Comparison of ENCODE assay signal across 42 cellular contexts in genomic region chr17:41480581-41480980, GRCh38. TPM values are rescaled to one million over a fixed set of nuclear protein-coding genes. Genes with fewer than 3 reads are reported as not detected.
"Had no signal": no experiment of that assay in that cellular context is flagged by ENCODE, and none has a peak within 500 bp of the region (broad histone marks: within the 10 kb centered on the region; RNA-seq: fewer than 3 reads in every experiment).

No MANE protein-coding gene starts in this region.

- H3K27ac ChIP-seq: adrenal gland, ascending aorta, body of pancreas, brain microvascular endothelial cell, breast epithelium, cardiac muscle cell had no signal

- H3K9me3 Mint-ChIP-seq: activated naive CD4-positive, alpha-beta T cell treated with anti-CD3 and anti-CD28 coated beads for 36 hours; activated naive CD4-positive, alpha-beta T cell treated with anti-CD3 and anti-CD28 coated beads, Interleukin-2, amount 10 ng/mL, durations not matched to agents 7 days and 5 days; activated naive CD4-positive, alpha-beta T cell treated with anti-CD3 and anti-CD28 coated beads, Interleukin-2, amount 50 U/mL, for 24 hours; activated naive CD4-positive, alpha-beta T cell treated with anti-CD3 and anti-CD28 coated beads, Interleukin-2, amount 50 U/mL, for 72 hours; activated naive CD8-positive, alpha-beta T cell treated with anti-CD3 and anti-CD28 coated beads for 36 hours; activated naive CD8-positive, alpha-beta T cell treated with anti-CD3 and anti-CD28 coated beads, Interleukin-2, amount 10 ng/mL, durations not matched to agents 7 days and 5 days; activated naive CD8-positive, alpha-beta T cell treated with anti-CD3 and anti-CD28 coated beads, Interleukin-2, amount 50 U/mL, for 24 hours; activated T-cell treated with anti-CD3 and anti-CD28 coated beads, Interleukin-2, amount 50 U/mL, for 24 hours; activated T-cell treated with anti-CD3 and anti-CD28 coated beads, Interleukin-2, amount 50 U/mL, for 4 hours; activated T-cell treated with anti-CD3 and anti-CD28 coated beads, Interleukin-2, amount 50 U/mL, for 72 hours; activated T-helper 1 cell treated with anti-CD3 and anti-CD28 coated beads, Interleukin-12 subunit alpha, Interleukin-12 subunit beta, Interleukin-2, Interleukin-4 antibody, amounts not matched to agents 30 ng/mL and 10 ng/mL and 1 ng/mL, durations not matched to agents 14 hours and 24 hours and 36 hours; activated T-helper 17 cell treated with anti-CD3 and anti-CD28 coated beads, Interleukin-2, amount 50 U/mL, for 72 hours; central memory CD8-positive, alpha-beta T cell had no signal

- H3K9me3 ChIP-seq: adrenal gland, ascending aorta, body of pancreas, breast epithelium had no signal

- H3K4me3 ChIP-seq: adrenal gland, ascending aorta, body of pancreas, breast epithelium, cardiac muscle cell had no signal

- H3K4me3 Mint-ChIP-seq: activated naive CD4-positive, alpha-beta T cell treated with anti-CD3 and anti-CD28 coated beads for 36 hours; activated naive CD4-positive, alpha-beta T cell treated with anti-CD3 and anti-CD28 coated beads, Interleukin-2, amount 10 ng/mL, durations not matched to agents 7 days and 5 days; activated naive CD4-positive, alpha-beta T cell treated with anti-CD3 and anti-CD28 coated beads, Interleukin-2, amount 50 U/mL, for 24 hours; activated naive CD8-positive, alpha-beta T cell; activated naive CD8-positive, alpha-beta T cell treated with anti-CD3 and anti-CD28 coated beads for 36 hours; activated naive CD8-positive, alpha-beta T cell treated with anti-CD3 and anti-CD28 coated beads, Interleukin-2, amount 10 ng/mL, durations not matched to agents 7 days and 5 days; activated naive CD8-positive, alpha-beta T cell treated with anti-CD3 and anti-CD28 coated beads, Interleukin-2, amount 50 U/mL, for 24 hours; activated T-cell treated with anti-CD3 and anti-CD28 coated beads, Interleukin-2, amount 50 U/mL, for 24 hours; activated T-cell treated with anti-CD3 and anti-CD28 coated beads, Interleukin-2, amount 50 U/mL, for 4 hours; activated T-cell treated with anti-CD3 and anti-CD28 coated beads, Interleukin-2, amount 50 U/mL, for 72 hours; activated T-helper 1 cell treated with anti-CD3 and anti-CD28 coated beads, Interleukin-12 subunit alpha, Interleukin-12 subunit beta, Interleukin-2, Interleukin-4 antibody, amounts not matched to agents 30 ng/mL and 10 ng/mL and 1 ng/mL, durations not matched to agents 14 hours and 24 hours and 36 hours; activated T-helper 17 cell treated with anti-CD3 and anti-CD28 coated beads, Interleukin-2, amount 50 U/mL, for 72 hours; brain; central memory CD8-positive, alpha-beta T cell had no signal

- ATAC-seq: activated naive CD4-positive, alpha-beta T cell treated with anti-CD3 and anti-CD28 coated beads, Interleukin-2, amount 50 U/mL, for 72 hours; activated naive CD8-positive, alpha-beta T cell treated with anti-CD3 and anti-CD28 coated beads, Interleukin-2, amount 50 U/mL, for 24 hours; activated T-cell treated with anti-CD3 and anti-CD28 coated beads, Interleukin-2, amount 50 U/mL, for 4 hours; activated T-cell treated with anti-CD3 and anti-CD28 coated beads, Interleukin-2, amount 50 U/mL, for 72 hours; activated T-helper 17 cell treated with anti-CD3 and anti-CD28 coated beads, Interleukin-2, amount 50 U/mL, for 72 hours; body of pancreas had no signal

- H3K4me1 ChIP-seq: adrenal gland, ascending aorta, body of pancreas, breast epithelium had no signal

- DNase-seq: activated effector memory CD4-positive, alpha-beta T cell treated with anti-CD3 and anti-CD28 coated beads, Interleukin-2, amount 50 U/mL, for 16 hours; activated effector memory CD4-positive, alpha-beta T cell treated with Interleukin-2 at 50 U/mL for 16 hours; activated gamma-delta T cell; activated gamma-delta T cell treated with Interleukin-2 at 50 U/mL for 16 hours; activated naive CD4-positive, alpha-beta T cell; activated naive CD4-positive, alpha-beta T cell treated with anti-CD3 and anti-CD28 coated beads for 36 hours; activated naive CD4-positive, alpha-beta T cell treated with anti-CD3 and anti-CD28 coated beads, Interleukin-2, amount 10 ng/mL, durations not matched to agents 7 days and 5 days; activated naive CD4-positive, alpha-beta T cell treated with anti-CD3 and anti-CD28 coated beads, Interleukin-2, amount 50 U/mL, for 16 hours; activated naive CD4-positive, alpha-beta T cell treated with Interleukin-2 at 50 U/mL for 16 hours; activated naive CD8-positive, alpha-beta T cell treated with anti-CD3 and anti-CD28 coated beads for 36 hours; activated naive CD8-positive, alpha-beta T cell treated with anti-CD3 and anti-CD28 coated beads, Interleukin-2, amount 10 ng/mL, durations not matched to agents 7 days and 5 days; activated naive CD8-positive, alpha-beta T cell treated with anti-CD3 and anti-CD28 coated beads, Interleukin-2, amount 50 U/mL, for 24 hours; activated T-cell treated with anti-CD3 and anti-CD28 coated beads, Interleukin-2, amount 50 U/mL, for 1 hour; activated T-cell treated with anti-CD3 and anti-CD28 coated beads, Interleukin-2, amount 50 U/mL, for 24 hours; activated T-cell treated with anti-CD3 and anti-CD28 coated beads, Interleukin-2, amount 50 U/mL, for 4 hours; activated T-cell treated with anti-CD3 and anti-CD28 coated beads, Interleukin-2, amount 50 U/mL, for 48 hours; activated T-cell treated with anti-CD3 and anti-CD28 coated beads, Interleukin-2, amount 50 U/mL, for 72 hours; adrenal gland; amniotic stem cell; amygdala; anterior cingulate cortex; aorta; body of pancreas; brain microvascular endothelial cell; caudate nucleus; central memory CD4-positive, alpha-beta T cell; cerebellar nuclear complex had no signal

- H3K27me3 ChIP-seq: adrenal gland, ascending aorta, body of pancreas, brain microvascular endothelial cell, breast epithelium, cardiac muscle cell had no signal

- H3K36me3 Mint-ChIP-seq: activated naive CD4-positive, alpha-beta T cell treated with anti-CD3 and anti-CD28 coated beads, Interleukin-2, amount 10 ng/mL, durations not matched to agents 7 days and 5 days; activated naive CD4-positive, alpha-beta T cell treated with anti-CD3 and anti-CD28 coated beads, Interleukin-2, amount 50 U/mL, for 24 hours; activated naive CD4-positive, alpha-beta T cell treated with anti-CD3 and anti-CD28 coated beads, Interleukin-2, amount 50 U/mL, for 72 hours; activated naive CD8-positive, alpha-beta T cell; activated naive CD8-positive, alpha-beta T cell treated with anti-CD3 and anti-CD28 coated beads for 36 hours; activated naive CD8-positive, alpha-beta T cell treated with anti-CD3 and anti-CD28 coated beads, Interleukin-2, amount 10 ng/mL, durations not matched to agents 7 days and 5 days; brain had no signal

- H3K4me1 Mint-ChIP-seq: activated naive CD4-positive, alpha-beta T cell treated with anti-CD3 and anti-CD28 coated beads, Interleukin-2, amount 10 ng/mL, durations not matched to agents 7 days and 5 days; activated naive CD4-positive, alpha-beta T cell treated with anti-CD3 and anti-CD28 coated beads, Interleukin-2, amount 50 U/mL, for 24 hours; activated naive CD8-positive, alpha-beta T cell treated with anti-CD3 and anti-CD28 coated beads for 36 hours; activated naive CD8-positive, alpha-beta T cell treated with anti-CD3 and anti-CD28 coated beads, Interleukin-2, amount 10 ng/mL, durations not matched to agents 7 days and 5 days; activated naive CD8-positive, alpha-beta T cell treated with anti-CD3 and anti-CD28 coated beads, Interleukin-2, amount 50 U/mL, for 24 hours; activated T-helper 17 cell treated with anti-CD3 and anti-CD28 coated beads, Interleukin-2, amount 50 U/mL, for 72 hours; central memory CD8-positive, alpha-beta T cell had no signal

- H3K36me3 ChIP-seq: adrenal gland, ascending aorta, brain microvascular endothelial cell, breast epithelium, cardiac muscle cell had no signal

- H3K27me3 Mint-ChIP-seq: activated naive CD4-positive, alpha-beta T cell treated with anti-CD3 and anti-CD28 coated beads, Interleukin-2, amount 50 U/mL, for 24 hours; activated naive CD8-positive, alpha-beta T cell; activated naive CD8-positive, alpha-beta T cell treated with anti-CD3 and anti-CD28 coated beads for 36 hours; activated naive CD8-positive, alpha-beta T cell treated with anti-CD3 and anti-CD28 coated beads, Interleukin-2, amount 10 ng/mL, durations not matched to agents 7 days and 5 days; activated naive CD8-positive, alpha-beta T cell treated with anti-CD3 and anti-CD28 coated beads, Interleukin-2, amount 50 U/mL, for 24 hours; activated T-cell treated with anti-CD3 and anti-CD28 coated beads, Interleukin-2, amount 50 U/mL, for 24 hours; activated T-helper 17 cell treated with anti-CD3 and anti-CD28 coated beads, Interleukin-2, amount 50 U/mL, for 72 hours had no signal

- H3K27ac Mint-ChIP-seq: activated naive CD4-positive, alpha-beta T cell treated with anti-CD3 and anti-CD28 coated beads for 36 hours; activated naive CD4-positive, alpha-beta T cell treated with anti-CD3 and anti-CD28 coated beads, Interleukin-2, amount 10 ng/mL, durations not matched to agents 7 days and 5 days; activated naive CD4-positive, alpha-beta T cell treated with anti-CD3 and anti-CD28 coated beads, Interleukin-2, amount 50 U/mL, for 24 hours; activated naive CD4-positive, alpha-beta T cell treated with anti-CD3 and anti-CD28 coated beads, Interleukin-2, amount 50 U/mL, for 72 hours; activated naive CD8-positive, alpha-beta T cell; activated naive CD8-positive, alpha-beta T cell treated with anti-CD3 and anti-CD28 coated beads, Interleukin-2, amount 10 ng/mL, durations not matched to agents 7 days and 5 days; activated naive CD8-positive, alpha-beta T cell treated with anti-CD3 and anti-CD28 coated beads, Interleukin-2, amount 50 U/mL, for 24 hours; activated T-cell treated with anti-CD3 and anti-CD28 coated beads, Interleukin-2, amount 50 U/mL, for 24 hours; activated T-cell treated with anti-CD3 and anti-CD28 coated beads, Interleukin-2, amount 50 U/mL, for 72 hours; activated T-helper 1 cell treated with anti-CD3 and anti-CD28 coated beads, Interleukin-12 subunit alpha, Interleukin-12 subunit beta, Interleukin-2, Interleukin-4 antibody, amounts not matched to agents 30 ng/mL and 10 ng/mL and 1 ng/mL, durations not matched to agents 14 hours and 24 hours and 36 hours; activated T-helper 17 cell treated with anti-CD3 and anti-CD28 coated beads, Interleukin-2, amount 50 U/mL, for 72 hours; brain had no signal

RNA-seq across cellular contexts. Expression of gene KRT35, which starts 0.4 kb away (rescaled TPM):
- total RNA-seq: activated naive CD4-positive, alpha-beta T cell treated with anti-CD3 and anti-CD28 coated beads for 36 hours; activated naive CD4-positive, alpha-beta T cell treated with anti-CD3 and anti-CD28 coated beads, Interleukin-2, amount 50 U/mL, for 72 hours; activated naive CD8-positive, alpha-beta T cell treated with anti-CD3 and anti-CD28 coated beads for 36 hours; activated naive CD8-positive, alpha-beta T cell treated with anti-CD3 and anti-CD28 coated beads, Interleukin-2, amount 10 ng/mL, durations not matched to agents 7 days and 5 days; activated T-cell treated with anti-CD3 and anti-CD28 coated beads, Interleukin-2, amount 50 U/mL, for 4 hours; activated T-cell treated with anti-CD3 and anti-CD28 coated beads, Interleukin-2, amount 50 U/mL, for 72 hours; activated T-helper 1 cell treated with anti-CD3 and anti-CD28 coated beads, Interleukin-12 subunit alpha, Interleukin-12 subunit beta, Interleukin-2, Interleukin-4 antibody, amounts not matched to agents 30 ng/mL and 10 ng/mL and 1 ng/mL, durations not matched to agents 14 hours and 24 hours and 36 hours; activated T-helper 17 cell treated with anti-CD3 and anti-CD28 coated beads, Interleukin-2, amount 50 U/mL, for 72 hours; adrenal gland; aorta; ascending aorta; astrocyte; body of pancreas; breast epithelium; bronchial epithelial cell; cardiac muscle cell; cardiac septum; cerebellum; chondrocyte had no signal

RNA-seq across cellular contexts. Expression of gene KRT36, which starts 9.1 kb away (rescaled TPM):
- total RNA-seq: activated naive CD4-positive, alpha-beta T cell treated with anti-CD3 and anti-CD28 coated beads for 36 hours; activated naive CD4-positive, alpha-beta T cell treated with anti-CD3 and anti-CD28 coated beads, Interleukin-2, amount 50 U/mL, for 72 hours; activated naive CD8-positive, alpha-beta T cell treated with anti-CD3 and anti-CD28 coated beads for 36 hours; activated naive CD8-positive, alpha-beta T cell treated with anti-CD3 and anti-CD28 coated beads, Interleukin-2, amount 10 ng/mL, durations not matched to agents 7 days and 5 days; activated T-cell treated with anti-CD3 and anti-CD28 coated beads, Interleukin-2, amount 50 U/mL, for 4 hours; activated T-cell treated with anti-CD3 and anti-CD28 coated beads, Interleukin-2, amount 50 U/mL, for 72 hours; activated T-helper 1 cell treated with anti-CD3 and anti-CD28 coated beads, Interleukin-12 subunit alpha, Interleukin-12 subunit beta, Interleukin-2, Interleukin-4 antibody, amounts not matched to agents 30 ng/mL and 10 ng/mL and 1 ng/mL, durations not matched to agents 14 hours and 24 hours and 36 hours; activated T-helper 17 cell treated with anti-CD3 and anti-CD28 coated beads, Interleukin-2, amount 50 U/mL, for 72 hours; aorta; ascending aorta; astrocyte; body of pancreas; breast epithelium; cardiac muscle cell; cardiac septum; cerebellum; chondrocyte had no signal

RNA-seq across cellular contexts. Expression of gene KRT32, which starts 13.4 kb away (rescaled TPM):
- total RNA-seq: activated naive CD4-positive, alpha-beta T cell treated with anti-CD3 and anti-CD28 coated beads for 36 hours; activated naive CD4-positive, alpha-beta T cell treated with anti-CD3 and anti-CD28 coated beads, Interleukin-2, amount 50 U/mL, for 72 hours; activated naive CD8-positive, alpha-beta T cell treated with anti-CD3 and anti-CD28 coated beads for 36 hours; activated naive CD8-positive, alpha-beta T cell treated with anti-CD3 and anti-CD28 coated beads, Interleukin-2, amount 10 ng/mL, durations not matched to agents 7 days and 5 days; activated T-cell treated with anti-CD3 and anti-CD28 coated beads, Interleukin-2, amount 50 U/mL, for 4 hours; activated T-cell treated with anti-CD3 and anti-CD28 coated beads, Interleukin-2, amount 50 U/mL, for 72 hours; activated T-helper 1 cell treated with anti-CD3 and anti-CD28 coated beads, Interleukin-12 subunit alpha, Interleukin-12 subunit beta, Interleukin-2, Interleukin-4 antibody, amounts not matched to agents 30 ng/mL and 10 ng/mL and 1 ng/mL, durations not matched to agents 14 hours and 24 hours and 36 hours; activated T-helper 17 cell treated with anti-CD3 and anti-CD28 coated beads, Interleukin-2, amount 50 U/mL, for 72 hours; adrenal gland; aorta; ascending aorta; astrocyte; body of pancreas; bronchial epithelial cell; cardiac muscle cell; cerebellum; chondrocyte had no signal

RNA-seq across cellular contexts. Expression of gene KRT13, which starts 24.8 kb away (rescaled TPM):
- total RNA-seq: activated naive CD4-positive, alpha-beta T cell treated with anti-CD3 and anti-CD28 coated beads for 36 hours; activated naive CD4-positive, alpha-beta T cell treated with anti-CD3 and anti-CD28 coated beads, Interleukin-2, amount 50 U/mL, for 72 hours; activated naive CD8-positive, alpha-beta T cell treated with anti-CD3 and anti-CD28 coated beads for 36 hours; activated naive CD8-positive, alpha-beta T cell treated with anti-CD3 and anti-CD28 coated beads, Interleukin-2, amount 10 ng/mL, durations not matched to agents 7 days and 5 days; activated T-cell treated with anti-CD3 and anti-CD28 coated beads, Interleukin-2, amount 50 U/mL, for 4 hours; activated T-cell treated with anti-CD3 and anti-CD28 coated beads, Interleukin-2, amount 50 U/mL, for 72 hours; activated T-helper 1 cell treated with anti-CD3 and anti-CD28 coated beads, Interleukin-12 subunit alpha, Interleukin-12 subunit beta, Interleukin-2, Interleukin-4 antibody, amounts not matched to agents 30 ng/mL and 10 ng/mL and 1 ng/mL, durations not matched to agents 14 hours and 24 hours and 36 hours; activated T-helper 17 cell treated with anti-CD3 and anti-CD28 coated beads, Interleukin-2, amount 50 U/mL, for 72 hours; aorta; astrocyte; body of pancreas; cardiac muscle cell; cardiac septum; chondrocyte had no signal

RNA-seq across cellular contexts. Expression of gene KRT15, which starts 38.1 kb away (rescaled TPM):
- total RNA-seq: activated naive CD4-positive, alpha-beta T cell treated with anti-CD3 and anti-CD28 coated beads for 36 hours; activated naive CD4-positive, alpha-beta T cell treated with anti-CD3 and anti-CD28 coated beads, Interleukin-2, amount 50 U/mL, for 72 hours; activated naive CD8-positive, alpha-beta T cell treated with anti-CD3 and anti-CD28 coated beads for 36 hours; activated naive CD8-positive, alpha-beta T cell treated with anti-CD3 and anti-CD28 coated beads, Interleukin-2, amount 10 ng/mL, durations not matched to agents 7 days and 5 days; activated T-cell treated with anti-CD3 and anti-CD28 coated beads, Interleukin-2, amount 50 U/mL, for 4 hours; activated T-cell treated with anti-CD3 and anti-CD28 coated beads, Interleukin-2, amount 50 U/mL, for 72 hours; activated T-helper 1 cell treated with anti-CD3 and anti-CD28 coated beads, Interleukin-12 subunit alpha, Interleukin-12 subunit beta, Interleukin-2, Interleukin-4 antibody, amounts not matched to agents 30 ng/mL and 10 ng/mL and 1 ng/mL, durations not matched to agents 14 hours and 24 hours and 36 hours; activated T-helper 17 cell treated with anti-CD3 and anti-CD28 coated beads, Interleukin-2, amount 50 U/mL, for 72 hours; aorta; cardiac septum; cerebellum; chondrocyte had no signal
